In genomic region chr7:1289681-1290261, GRCh38 we compare ENCODE assay signal across 9 cellular contexts. TPM values are rescaled to one million over a fixed set of nuclear protein-coding genes. Genes with fewer than 3 reads are reported as not detected.
DNase-seq lines count a peak whose midpoint lies in the region; ATAC-seq, FAIRE-seq and TF ChIP-seq lines count a peak whose summit lies in the region.
"Had no signal": no experiment of that assay in that cellular context is flagged by ENCODE, and none has a peak within 500 bp of the region (broad histone marks: within the 10 kb centered on the region; RNA-seq: fewer than 3 reads in every experiment).

No MANE protein-coding gene starts in this region.

- no TSS peak for BruUV-seq in A673 (replicated peaks; lab: Mats Ljungman, UMichigan)

- intact Hi-C loops in A673 (cut with micrococcal nuclease; ENCODE audit: unreplicated experiment): loop anchor here (5.0 kb wide), 1 partner anchor 62 kb away; no protein-coding TSS in a partner anchor
- intact Hi-C loops in dorsolateral prefrontal cortex (cut with DNase I): no loop called here

- TF ChIP-seq POLR2A in GM12891 (IDR thresholded peaks at IDR 0.05; ENCODE audit: low read depth, low read length): no peak

- H3K4me1 ChIP-seq in A673 (ENCODE audit: insufficient read depth, low read length, poor library complexity, severe bottlenecking): peaks cover 38% of the 10 kb centered on the region
- H3K4me1 ChIP-seq in HUES64 (ENCODE audit: insufficient read depth, low read length): no peaks in the 10 kb centered on the region
- no peaks in the 10 kb centered on the region for H3K4me1 ChIP-seq in mucosa of rectum (ENCODE audit: control insufficient read depth in 2 of 2, insufficient read depth in 2 of 2, low read length in 2 of 2)
- H3K4me1 ChIP-seq: foreskin keratinocyte had no signal

- H3K9me3 ChIP-seq in A673 (ENCODE audit: low read depth, low read length, poor library complexity, severe bottlenecking): no peaks in the 10 kb centered on the region
- H3K9me3 ChIP-seq in HUES64 (ENCODE audit: insufficient read depth, low read depth, low read length): no peaks in the 10 kb centered on the region
- no peaks in the 10 kb centered on the region for H3K9me3 ChIP-seq in mucosa of rectum (ENCODE audit: control insufficient read depth in 2 of 2, low read length in 2 of 2)

- POLR2A ChIA-PET in A673 (lab: Charles Lee; ENCODE audit: low non-redundant PET): interaction anchor here (0.6 kb wide), 1 partner anchor 417 kb away, joined by 3 read pairs; no protein-coding TSS in a partner anchor

- no peak for FAIRE-seq in GM12891 (lab: Jason Lieb, UNC)

- 28% methylated on average over 39 of the region's 39 CpGs for WGBS in HUES64

- H3K9ac ChIP-seq in HUES64 (ENCODE audit: low read depth, low read length): 0 out of 2 replicates have a peak overlapping the region, but pooled peaks have one; percentile 42
- H3K9ac ChIP-seq in mucosa of rectum (ENCODE audit: low read depth in 1 of 2, low read length in 2 of 2): no peak overlapping the region

- H3K27me3 ChIP-seq in A673 (replicated peaks; ENCODE audit: insufficient read depth, low read depth, low read length, poor library complexity) (no peaks in the 10 kb centered on the region), HUES64 (ENCODE audit: insufficient read depth, low read length) (peaks cover 38% of the 10 kb centered on the region), dorsolateral prefrontal cortex (peaks cover 0 to 24% (median 3%) of the 10 kb centered on the region in 45 donors), mucosa of rectum (ENCODE audit: control insufficient read depth in 2 of 2, insufficient read depth in 2 of 2, low read length in 2 of 2) (peaks cover 6 to 21% of the 10 kb centered on the region in 2 donors)

- CTCF ChIA-PET in A673 (lab: Charles Lee): interaction anchor here (1.2 to 1.3 kb wide), 2 partner anchors 79 to 92 kb away, joined by 3 to 5 read pairs; no protein-coding TSS in a partner anchor

- H3K27ac ChIP-seq in A673 (ENCODE audit: low read depth, low read length, poor library complexity, severe bottlenecking) (peak overlapping the region; percentile 91), HUES64 (ENCODE audit: low read depth, low read length) (no peak overlapping the region), dorsolateral prefrontal cortex (peak overlapping the region in 39 of 59 donors; percentile 0 to 75 (median 41)), mucosa of rectum (ENCODE audit: low read depth in 2 of 2, low read length in 2 of 2) (no peak overlapping the region)
- H3K27ac ChIP-seq: foreskin keratinocyte had no signal

- H3K4me3 ChIP-seq in A673 (ENCODE audit: low read depth, low read length, poor library complexity, severe bottlenecking): peak overlapping the region; percentile 39
- peak overlapping the region; percentile 63 for H3K4me3 ChIP-seq in HUES64 (ENCODE audit: low read length)
- H3K4me3 ChIP-seq in dorsolateral prefrontal cortex: peak overlapping the region; percentile 25 to 74 (median 54)
- H3K4me3 ChIP-seq in mucosa of rectum (ENCODE audit: low read length in 2 of 2): peak overlapping the region; percentile 23 to 42

- no peaks in the 10 kb centered on the region for H3K36me3 ChIP-seq in A673 (ENCODE audit: insufficient read depth, low read length, poor library complexity, severe bottlenecking)
- H3K36me3 ChIP-seq in HUES64 (ENCODE audit: insufficient read depth, low read length): no peaks in the 10 kb centered on the region
- H3K36me3 ChIP-seq in mucosa of rectum (ENCODE audit: control insufficient read depth in 2 of 2, insufficient read depth in 2 of 2, low read length in 2 of 2): no peaks in the 10 kb centered on the region

- DNase-seq in A673 (ENCODE audit: low spot score) (no peak), dorsolateral prefrontal cortex (peak in 5 of 10 donors; percentile 24 to 44 (median 40)), GM12891 (ENCODE audit: insufficient read length, low spot score) (no peak), NCI-H2171 treated with DMSO at 0.1 percent for 48 hours (lab: John Stamatoyannopoulos, UW) (no peak), midbrain (lab: John Stamatoyannopoulos, UW) (no peak)

- TF ChIP-seq CTCF in A673 (conservative IDR thresholded peaks at IDR 0.05; ENCODE audit: low read depth, low read length) (no peak), dorsolateral prefrontal cortex (IDR thresholded peaks at IDR 0.05 in 54 of 56, conservative IDR thresholded peaks at IDR 0.05 in 2 of 56; ENCODE audit: low read depth in 1 of 56, partially characterized antibody in 56 of 56) (peak in 1 of 56 donors; percentile 2)

- no peak for ATAC-seq in HG03457 (IDR thresholded peaks at IDR 0.05; ENCODE audit: unreplicated experiment)

TF ChIP-seq in GM12891, 5 proteins besides CTCF, POLR2A, EP300 and RAD21:
- TF ChIP-seq SPI1 (IDR thresholded peaks at IDR 0.05; ENCODE audit: low read depth, low read length): no peak
- TF ChIP-seq TAF1 (IDR thresholded peaks at IDR 0.05; ENCODE audit: low read depth, low read length): no peak
- no peak for TF ChIP-seq POLR2AphosphoS5 (IDR thresholded peaks at IDR 0.05; ENCODE audit: low read depth, low read length)
- TF ChIP-seq PAX5 (IDR thresholded peaks at IDR 0.05; ENCODE audit: insufficient read depth, low read length, severe bottlenecking): no peak
- TF ChIP-seq POU2F2 (IDR thresholded peaks at IDR 0.05; ENCODE audit: low read depth, low read length): no peak

RNA-seq across cellular contexts. Expression of gene UNCX, which starts 57.1 kb away (rescaled TPM):
- total RNA-seq in A673 (2021) (1.2 and 1.9 TPM in 2 replicates), dorsolateral prefrontal cortex (not detected)
- polyA plus RNA-seq in HUES64 (2013, experiment 1 of 2): 0.10 TPM
- 0.25 TPM for polyA plus RNA-seq in HUES64 (2013, experiment 2 of 2)
- not detected for polyA plus RNA-seq in GM12891 (2012; ENCODE audit: low read depth, missing spikeins)
- total RNA-seq: foreskin keratinocyte had no signal
- polyA plus RNA-seq: foreskin keratinocyte had no signal

Comparison
In these comparisons a context has a peak if more than half of its experiments do, and no peak if none do; other contexts are left out.
1. H3K27ac ChIP-seq: peak in A673 (single experiment) and dorsolateral prefrontal cortex (39 of 59); none in HUES64 (single experiment) and mucosa of rectum (0 of 2).
2. Peak in every context shown above with its lines, with median percentiles within 50 percentile points of each other: H3K4me3 ChIP-seq.